Comparison of ENCODE assay signal across 22 cellular contexts in genomic region chr9:76521906-76522305, GRCh38.
DNase-seq lines count a peak whose midpoint lies in the region; ATAC-seq and TF ChIP-seq lines count a peak whose summit lies in the region.
"Had no signal": no experiment of that assay in that cellular context is flagged by ENCODE, and none has a peak within 500 bp of the region (broad histone marks: within the 10 kb centered on the region; RNA-seq: fewer than 3 reads in every experiment).

No MANE protein-coding gene starts in this region.

- H3K36me3 ChIP-seq in mammary epithelial cell (ENCODE audit: insufficient read depth, low read length) (no peaks in the 10 kb centered on the region), thyroid gland (no peaks in the 10 kb centered on the region), adrenal gland (replicated peaks in 1 of 2) (no peaks in the 10 kb centered on the region)
- H3K36me3 ChIP-seq: BLaER1, cardiac muscle cell had no signal

- H3K27me3 ChIP-seq in mammary epithelial cell (ENCODE audit: insufficient read depth, low read length) (no peaks in the 10 kb centered on the region), thyroid gland (no peaks in the 10 kb centered on the region), adrenal gland (no peaks in the 10 kb centered on the region)
- H3K27me3 ChIP-seq: BLaER1, cardiac muscle cell had no signal

- H3K4me3 ChIP-seq in mammary epithelial cell (replicated peaks in 1 of 3; ENCODE audit: insufficient read depth in 1 of 3, low read depth in 2 of 3, low read length in 3 of 3) (no peak overlapping the region), thyroid gland (replicated peaks in 1 of 3) (no peak overlapping the region), adrenal gland (no peak overlapping the region)
- H3K4me3 ChIP-seq: BLaER1, cardiac muscle cell had no signal

- no peak overlapping the region for H3K4me3 Mint-ChIP-seq in MCF 10A (ENCODE audit: unreplicated experiment)
- H3K4me3 Mint-ChIP-seq in T-helper 17 cell: no peak overlapping the region
- H3K4me3 Mint-ChIP-seq: activated B cell treated with CpG ODN at 0.5 μM for 24 hours; activated CD4-positive, alpha-beta memory T cell treated with anti-CD3 and anti-CD28 coated beads for 36 hours; natural killer cell; stimulated activated naive B cell treated with anti-CD40 and anti-IgM and Interleukin-4, amounts not matched to agents 10 μg/mL and 1 μg/mL and 100 μg/mL, for 72 hours; T-helper 2 cell treated with Interferon-gamma antibody and Interleukin-4, amounts not matched to agents 5 μg/mL and 100 μg/mL, for 36 hours had no signal

- TF ChIP-seq POLR2A in thyroid gland (IDR thresholded peaks at IDR 0.05) (peak in 1 of 2 donors; percentile 10), adrenal gland (IDR thresholded peaks at IDR 0.05) (no peak)

- H3K27me3 Mint-ChIP-seq in MCF 10A (ENCODE audit: insufficient read depth, unreplicated experiment) (no peaks in the 10 kb centered on the region), T-helper 17 cell (no peaks in the 10 kb centered on the region)
- H3K27me3 Mint-ChIP-seq: activated CD4-positive, alpha-beta memory T cell treated with anti-CD3 and anti-CD28 coated beads for 36 hours; stimulated activated naive B cell treated with anti-CD40 and anti-IgM and Interleukin-4, amounts not matched to agents 10 μg/mL and 1 μg/mL and 100 μg/mL, for 72 hours had no signal

- H3K27ac Mint-ChIP-seq in MCF 10A (ENCODE audit: low read depth, unreplicated experiment) (no peak overlapping the region), T-helper 17 cell (no peak overlapping the region)
- H3K27ac Mint-ChIP-seq: activated B cell treated with CpG ODN at 0.5 μM for 24 hours; activated CD4-positive, alpha-beta memory T cell treated with anti-CD3 and anti-CD28 coated beads for 36 hours; natural killer cell; stimulated activated naive B cell treated with anti-CD40 and anti-IgM and Interleukin-4, amounts not matched to agents 10 μg/mL and 1 μg/mL and 100 μg/mL, for 72 hours; T-helper 2 cell treated with Interferon-gamma antibody and Interleukin-4, amounts not matched to agents 5 μg/mL and 100 μg/mL, for 36 hours had no signal

- CTCF ChIA-PET in mammary epithelial cell (lab: Charles Lee; ENCODE audit: low non-redundant PET): no interaction called here
- CTCF ChIA-PET in MCF 10A (lab: Yijun Ruan, JAX): interaction anchor here (0.7 to 0.9 kb wide), 2 partner anchors 128 to 149 kb away, joined by 3 to 5 read pairs; partner anchors contain the start of gene RFK

- peak overlapping the region; percentile 61 for H3K27ac ChIP-seq in mammary epithelial cell (ENCODE audit: insufficient read depth, low read depth, low read length)
- peak overlapping the region; percentile 93 to 99 (median 97) for H3K27ac ChIP-seq in thyroid gland
- no peak overlapping the region for H3K27ac ChIP-seq in adrenal gland
- H3K27ac ChIP-seq: BLaER1, cardiac muscle cell had no signal

- H3K4me1 ChIP-seq in mammary epithelial cell (ENCODE audit: insufficient read depth, low read length) (peaks cover 47% of the 10 kb centered on the region), thyroid gland (peaks cover 25 to 66% of the 10 kb centered on the region in 2 donors), adrenal gland (replicated peaks in 1 of 2) (no peaks in the 10 kb centered on the region)

- peak overlapping the region; percentile 33 for H3K4me2 ChIP-seq in mammary epithelial cell (ENCODE audit: insufficient read depth, low read depth, low read length)
- H3K4me2 ChIP-seq: BLaER1, SK-N-SH had no signal

- dilution Hi-C loops in mammary epithelial cell (cut with HindIII; ENCODE audit: low sequenced_read_pairs): loop anchor here (5.0 kb wide), 1 partner anchor 55 kb away; no protein-coding TSS in a partner anchor

- H2AFZ ChIP-seq in mammary epithelial cell (ENCODE audit: low read depth, low read length): no peak overlapping the region

- H3K4me1 Mint-ChIP-seq in MCF 10A (ENCODE audit: insufficient read depth, unreplicated experiment) (peaks cover 34% of the 10 kb centered on the region), T-helper 17 cell (no peaks in the 10 kb centered on the region)

- H3K36me3 Mint-ChIP-seq in MCF 10A (ENCODE audit: insufficient read depth, unreplicated experiment) (peaks cover 7% of the 10 kb centered on the region), T-helper 17 cell (ENCODE audit: low read depth) (peaks cover 7% of the 10 kb centered on the region)
- H3K36me3 Mint-ChIP-seq: activated CD4-positive, alpha-beta memory T cell treated with anti-CD3 and anti-CD28 coated beads for 36 hours had no signal

- DNase-seq in mammary epithelial cell (peak; percentile 26), MCF 10A (ENCODE audit: unreplicated experiment) (no peak), NCI-H2196 (lab: John Stamatoyannopoulos, UW; ENCODE audit: unreplicated experiment) (peak; percentile 87), glomerular visceral epithelial cell (ENCODE audit: extremely low spot score) (peak; percentile 62), thyroid gland (peak; percentile 93 to 94), adrenal gland (no peak), T-helper 17 cell (no peak)
- DNase-seq in activated CD8-positive, alpha-beta memory T cell treated with anti-CD3 and anti-CD28 coated beads for 24 hours: no peak
- DNase-seq: activated B cell treated with CpG ODN at 0.5 μM for 24 hours; activated CD4-positive, alpha-beta memory T cell treated with anti-CD3 and anti-CD28 coated beads for 36 hours; foreskin fibroblast; hypothalamus; natural killer cell; NCI-H187; NCI-H526 treated with DMSO at 0.1 percent for 48 hours; SK-N-SH; stimulated activated CD4-positive, alpha-beta T cell treated with anti-CD3 and anti-CD28 coated beads, Interleukin-1b, Interleukin-23, amount 100 ng/mL, for 48 hours; stimulated activated naive B cell treated with anti-CD40 and anti-IgM and Interleukin-4, amounts not matched to agents 10 μg/mL and 1 μg/mL and 100 μg/mL, for 72 hours had no signal

- in situ Hi-C loops in mammary epithelial cell (cut with MboI; ENCODE audit: low sequenced_read_pairs in 2 of 2): no loop called here

- ATAC-seq in T-helper 17 cell: no peak
- ATAC-seq: natural killer cell; Panc1; stimulated activated naive B cell treated with anti-CD40 and anti-IgM and Interleukin-4, amounts not matched to agents 10 μg/mL and 1 μg/mL and 100 μg/mL, for 72 hours had no signal

- H3K79me2 ChIP-seq in mammary epithelial cell (ENCODE audit: insufficient read depth, low read length): no peaks in the 10 kb centered on the region

- H3K9ac ChIP-seq in mammary epithelial cell (ENCODE audit: insufficient read depth, low read length): no peak overlapping the region
- H3K9ac ChIP-seq: BLaER1, SK-N-SH had no signal

- BruUV-seq in mammary epithelial cell (replicated peaks; lab: Mats Ljungman, UMichigan) (no TSS peak), MCF 10A (replicated peaks; lab: Mats Ljungman, UMichigan) (no TSS peak)

- no peak for TF ChIP-seq CTCF in mammary epithelial cell (conservative IDR thresholded peaks at IDR 0.05 in 1 of 2, IDR thresholded peaks at IDR 0.05 in 1 of 2; ENCODE audit: extremely low read depth in 1 of 2, insufficient read depth in 1 of 2, low read depth in 1 of 2, low read length in 2 of 2)
- no peak for TF ChIP-seq CTCF in MCF 10A (IDR thresholded peaks at IDR 0.05; ENCODE audit: unreplicated experiment)
- TF ChIP-seq CTCF in thyroid gland (IDR thresholded peaks at IDR 0.05): no peak
- TF ChIP-seq CTCF in adrenal gland (IDR thresholded peaks at IDR 0.05): no peak

- no peaks in the 10 kb centered on the region for H4K20me1 ChIP-seq in mammary epithelial cell (ENCODE audit: insufficient read depth, low read length)
- H4K20me1 ChIP-seq: BLaER1 had no signal

- WGBS in mammary epithelial cell (ENCODE audit: low coverage, missing lambda C conversion rate): 53% methylated on average over 3 of the region's 3 CpGs
- WGBS in thyroid gland, 2 donors: 35 to 37% methylated on average over 3 of the region's 3 CpGs
- 74 to 84% (median 82%) methylated on average over 3 of the region's 3 CpGs for WGBS in adrenal gland, 4 donors

- H3K9me3 ChIP-seq in mammary epithelial cell (replicated peaks; ENCODE audit: insufficient read depth, low read length) (no peaks in the 10 kb centered on the region), thyroid gland (no peaks in the 10 kb centered on the region), adrenal gland (replicated peaks in 1 of 3) (no peaks in the 10 kb centered on the region), T-helper 17 cell (ENCODE audit: control insufficient read depth, low read length, poor library complexity, severe bottlenecking) (no peaks in the 10 kb centered on the region)
- H3K9me3 ChIP-seq: SK-N-SH had no signal

- intact Hi-C loops in mammary epithelial cell (cut with micrococcal nuclease): no loop called here
- intact Hi-C loops in MCF 10A (cut with micrococcal nuclease): no loop called here
- intact Hi-C loops in thyroid gland (cut with DNase I): no loop called here
- intact Hi-C loops in adrenal gland (cut with DNase I): no loop called here

- POLR2A ChIA-PET in MCF 10A (lab: Yijun Ruan, JAX): interaction anchor here (0.6 to 0.7 kb wide), 2 partner anchors 41 to 69 kb away, joined by 3 read pairs; no protein-coding TSS in a partner anchor

- no peaks in the 10 kb centered on the region for H3K9me3 Mint-ChIP-seq in MCF 10A (ENCODE audit: unreplicated experiment)
- H3K9me3 Mint-ChIP-seq: activated B cell treated with CpG ODN at 0.5 μM for 24 hours; activated CD4-positive, alpha-beta memory T cell treated with anti-CD3 and anti-CD28 coated beads for 36 hours; natural killer cell; stimulated activated naive B cell treated with anti-CD40 and anti-IgM and Interleukin-4, amounts not matched to agents 10 μg/mL and 1 μg/mL and 100 μg/mL, for 72 hours; T-helper 2 cell treated with Interferon-gamma antibody and Interleukin-4, amounts not matched to agents 5 μg/mL and 100 μg/mL, for 36 hours had no signal

Comparison
In these comparisons a context has a peak if more than half of its experiments do, and no peak if none do; other contexts are left out.
1. DNase-seq: peak in mammary epithelial cell (single experiment), NCI-H2196 (single experiment), glomerular visceral epithelial cell (single experiment) and thyroid gland (2 of 2); none in MCF 10A (single experiment), activated CD8-positive, alpha-beta memory T cell treated with anti-CD3 and anti-CD28 coated beads for 24 hours (single experiment), adrenal gland (0 of 7) and T-helper 17 cell (0 of 3).
2. H3K27ac ChIP-seq: peak in mammary epithelial cell (single experiment) and thyroid gland (3 of 3); none in adrenal gland (0 of 5).